Comparison of ENCODE assay signal across 35 cellular contexts in genomic region chr19:16125738-16126495, GRCh38. TPM values are rescaled to one million over a fixed set of nuclear protein-coding genes. Genes with fewer than 3 reads are reported as not detected.
A peak's percentile ranks its signal among the peaks of the same experiment; 100 is the strongest.
DNase-seq lines count a peak whose midpoint lies in the region; ATAC-seq and TF ChIP-seq lines count a peak whose summit lies in the region.
"Had no signal": no experiment of that assay in that cellular context is flagged by ENCODE, and none has a peak within 500 bp of the region (broad histone marks: within the 10 kb centered on the region; RNA-seq: fewer than 3 reads in every experiment).

No MANE protein-coding gene starts in this region.

- ATAC-seq in stimulated activated effector memory CD8-positive, alpha-beta T cell treated with anti-CD3 and anti-CD28 coated beads, Interleukin-12 subunit alpha, Interleukin-12 subunit beta, amount 100 ng/mL, for 72 hours = no peak
- no peak for ATAC-seq in upper lobe of left lung (ENCODE audit: low FRiP score in 2 of 2)
- ATAC-seq: activated CD4-positive, CD25-positive, alpha-beta regulatory T cell treated with anti-CD3 and anti-CD28 coated beads, Interleukin-2, amount 50 U/mL, for 24 hours; GM23338; heart right ventricle; naive thymus-derived CD4-positive, alpha-beta T cell; PC-3 had no signal

- H3K27me3 ChIP-seq in upper lobe of left lung = no peaks in the 10 kb centered on the region
- H3K27me3 ChIP-seq: ascending aorta, cardiac muscle cell, esophagus muscularis mucosa, heart right ventricle had no signal

- peaks cover 67% of the 10 kb centered on the region for H3K36me3 Mint-ChIP-seq in activated T-helper 1 cell treated with anti-CD3 and anti-CD28 coated beads, Interleukin-12 subunit alpha, Interleukin-12 subunit beta, Interleukin-2, Interleukin-4 antibody, amounts not matched to agents 30 ng/mL and 10 ng/mL and 1 ng/mL, durations not matched to agents 14 hours and 24 hours and 36 hours (ENCODE audit: low read depth)
- H3K36me3 Mint-ChIP-seq in stimulated activated effector memory CD8-positive, alpha-beta T cell treated with anti-CD3 and anti-CD28 coated beads, Interleukin-12 subunit alpha, Interleukin-12 subunit beta, amount 100 ng/mL, for 72 hours = peaks cover 100% of the 10 kb centered on the region

- H3K4me3 Mint-ChIP-seq in activated T-helper 1 cell treated with anti-CD3 and anti-CD28 coated beads, Interleukin-12 subunit alpha, Interleukin-12 subunit beta, Interleukin-2, Interleukin-4 antibody, amounts not matched to agents 30 ng/mL and 10 ng/mL and 1 ng/mL, durations not matched to agents 14 hours and 24 hours and 36 hours = no peak overlapping the region
- H3K4me3 Mint-ChIP-seq in stimulated activated effector memory CD8-positive, alpha-beta T cell treated with anti-CD3 and anti-CD28 coated beads, Interleukin-12 subunit alpha, Interleukin-12 subunit beta, amount 100 ng/mL, for 72 hours = no peak overlapping the region
- H3K4me3 Mint-ChIP-seq: activated naive CD8-positive, alpha-beta T cell treated with anti-CD3 and anti-CD28 coated beads, Interleukin-2, amount 10 ng/mL, durations not matched to agents 7 days and 5 days; GM23338; naive thymus-derived CD4-positive, alpha-beta T cell had no signal

- TF ChIP-seq CTCF in fibroblast of mammary gland (conservative IDR thresholded peaks at IDR 0.05; ENCODE audit: control insufficient read depth, insufficient read depth, low read depth, low read length) (no peak), upper lobe of left lung (IDR thresholded peaks at IDR 0.05) (no peak)

- H3K27ac Mint-ChIP-seq in activated T-helper 1 cell treated with anti-CD3 and anti-CD28 coated beads, Interleukin-12 subunit alpha, Interleukin-12 subunit beta, Interleukin-2, Interleukin-4 antibody, amounts not matched to agents 30 ng/mL and 10 ng/mL and 1 ng/mL, durations not matched to agents 14 hours and 24 hours and 36 hours = peak overlapping the region; percentile 29
- peak overlapping the region; percentile 70 for H3K27ac Mint-ChIP-seq in stimulated activated effector memory CD8-positive, alpha-beta T cell treated with anti-CD3 and anti-CD28 coated beads, Interleukin-12 subunit alpha, Interleukin-12 subunit beta, amount 100 ng/mL, for 72 hours
- H3K27ac Mint-ChIP-seq: GM23338 had no signal

- peaks cover 8% of the 10 kb centered on the region for H3K4me1 Mint-ChIP-seq in activated T-helper 1 cell treated with anti-CD3 and anti-CD28 coated beads, Interleukin-12 subunit alpha, Interleukin-12 subunit beta, Interleukin-2, Interleukin-4 antibody, amounts not matched to agents 30 ng/mL and 10 ng/mL and 1 ng/mL, durations not matched to agents 14 hours and 24 hours and 36 hours (ENCODE audit: low read depth)
- peaks cover 7% of the 10 kb centered on the region for H3K4me1 Mint-ChIP-seq in stimulated activated effector memory CD8-positive, alpha-beta T cell treated with anti-CD3 and anti-CD28 coated beads, Interleukin-12 subunit alpha, Interleukin-12 subunit beta, amount 100 ng/mL, for 72 hours
- H3K4me1 Mint-ChIP-seq: GM23338 had no signal

- H3K36me3 ChIP-seq in upper lobe of left lung = peaks cover 55 to 100% (median 98%) of the 10 kb centered on the region in 4 donors

- DNase-seq in HCEC 1CT = peak; percentile 55
- DNase-seq in activated T-helper 1 cell treated with anti-CD3 and anti-CD28 coated beads, Interleukin-12 subunit alpha, Interleukin-12 subunit beta, Interleukin-2, Interleukin-4 antibody, amounts not matched to agents 30 ng/mL and 10 ng/mL and 1 ng/mL, durations not matched to agents 14 hours and 24 hours and 36 hours (ENCODE audit: low spot score) = no peak
- DNase-seq in fibroblast of mammary gland (ENCODE audit: low read depth) = peak; percentile 38
- no peak for DNase-seq in stimulated activated effector memory CD8-positive, alpha-beta T cell treated with anti-CD3 and anti-CD28 coated beads, Interleukin-12 subunit alpha, Interleukin-12 subunit beta, amount 100 ng/mL, for 72 hours (ENCODE audit: low spot score in 2 of 2)
- no peak for DNase-seq in upper lobe of left lung
- DNase-seq in SW 1271 (lab: John Stamatoyannopoulos, UW) = no peak
- DNase-seq in activated CD4-positive, alpha-beta T cell treated with anti-CD3 and anti-CD28 coated beads for 1 hour = no peak
- DNase-seq in NCI-H128 (lab: John Stamatoyannopoulos, UW; ENCODE audit: unreplicated experiment) = no peak
- DNase-seq: activated CD4-positive, alpha-beta T cell treated with anti-CD3 and anti-CD28 coated beads, Interleukin-2, amount 50 U/mL, for 48 hours; activated naive CD8-positive, alpha-beta T cell treated with anti-CD3 and anti-CD28 coated beads, Interleukin-2, amount 10 ng/mL, durations not matched to agents 7 days and 5 days; dermis blood vessel endothelial cell; heart right ventricle; KG1; kidney; MM.1S; naive thymus-derived CD4-positive, alpha-beta T cell; NCI-H1417; NCI-H2029 treated with DMSO at 0.1 percent for 48 hours; NCI-H524 treated with DMSO at 0.1 percent for 48 hours; nucleus accumbens; PC-3; Right ventricle myocardium superior; stimulated activated naive CD4-positive, alpha-beta T cell; T-helper 2 cell had no signal

- H3K4me3 ChIP-seq in fibroblast of mammary gland (ENCODE audit: control insufficient read depth, low read depth, low read length) (no peak overlapping the region), upper lobe of left lung (no peak overlapping the region)
- H3K4me3 ChIP-seq: ascending aorta, cardiac muscle cell, esophagus muscularis mucosa, GM23338, heart right ventricle had no signal

- H3K9me3 ChIP-seq in upper lobe of left lung = no peaks in the 10 kb centered on the region
- H3K9me3 ChIP-seq: ascending aorta, esophagus muscularis mucosa, heart right ventricle had no signal

- no peaks in the 10 kb centered on the region for H3K9me3 Mint-ChIP-seq in activated T-helper 1 cell treated with anti-CD3 and anti-CD28 coated beads, Interleukin-12 subunit alpha, Interleukin-12 subunit beta, Interleukin-2, Interleukin-4 antibody, amounts not matched to agents 30 ng/mL and 10 ng/mL and 1 ng/mL, durations not matched to agents 14 hours and 24 hours and 36 hours
- no peaks in the 10 kb centered on the region for H3K9me3 Mint-ChIP-seq in stimulated activated effector memory CD8-positive, alpha-beta T cell treated with anti-CD3 and anti-CD28 coated beads, Interleukin-12 subunit alpha, Interleukin-12 subunit beta, amount 100 ng/mL, for 72 hours
- H3K9me3 Mint-ChIP-seq: activated naive CD8-positive, alpha-beta T cell treated with anti-CD3 and anti-CD28 coated beads, Interleukin-2, amount 10 ng/mL, durations not matched to agents 7 days and 5 days; GM23338 had no signal

- no peak for TF ChIP-seq EP300 in upper lobe of left lung (IDR thresholded peaks at IDR 0.05)

- WGBS in upper lobe of left lung, 2 donors = 82 to 90% methylated on average over 6 to 10 of the region's 10 CpGs

- intact Hi-C loops in activated T-helper 1 cell treated with anti-CD3 and anti-CD28 coated beads, Interleukin-12 subunit alpha, Interleukin-12 subunit beta, Interleukin-2, Interleukin-4 antibody, amounts not matched to agents 30 ng/mL and 10 ng/mL and 1 ng/mL, durations not matched to agents 14 hours and 24 hours and 36 hours (cut with micrococcal nuclease) = no loop called here

- no peaks in the 10 kb centered on the region for H3K4me1 ChIP-seq in upper lobe of left lung
- H3K4me1 ChIP-seq: ascending aorta, esophagus muscularis mucosa, heart right ventricle had no signal

- H3K27ac ChIP-seq in upper lobe of left lung = no peak overlapping the region
- H3K27ac ChIP-seq: ascending aorta, C4-2B, cardiac muscle cell, esophagus muscularis mucosa, heart right ventricle had no signal

- no peaks in the 10 kb centered on the region for H3K27me3 Mint-ChIP-seq in activated T-helper 1 cell treated with anti-CD3 and anti-CD28 coated beads, Interleukin-12 subunit alpha, Interleukin-12 subunit beta, Interleukin-2, Interleukin-4 antibody, amounts not matched to agents 30 ng/mL and 10 ng/mL and 1 ng/mL, durations not matched to agents 14 hours and 24 hours and 36 hours (ENCODE audit: insufficient read depth)
- H3K27me3 Mint-ChIP-seq: activated naive CD8-positive, alpha-beta T cell treated with anti-CD3 and anti-CD28 coated beads, Interleukin-2, amount 10 ng/mL, durations not matched to agents 7 days and 5 days; naive thymus-derived CD4-positive, alpha-beta T cell had no signal

- TF ChIP-seq POLR2A in upper lobe of left lung (IDR thresholded peaks at IDR 0.05) = no peak

RNA-seq across cellular contexts. Expression of gene RAB8A, which starts 14.2 kb away (rescaled TPM):
- 235 and 248 TPM in 2 replicates for total RNA-seq in activated T-helper 1 cell treated with anti-CD3 and anti-CD28 coated beads, Interleukin-12 subunit alpha, Interleukin-12 subunit beta, Interleukin-2, Interleukin-4 antibody, amounts not matched to agents 30 ng/mL and 10 ng/mL and 1 ng/mL, durations not matched to agents 14 hours and 24 hours and 36 hours
- 100 to 1,000 TPM in 1 of 6 donors, 10 to 100 TPM in 5; 29.3 to 117 (median 60.6) TPM for total RNA-seq in upper lobe of left lung

RNA-seq across cellular contexts. Expression of gene HSH2D, which starts 17.6 kb away (rescaled TPM):
- 32.0 and 35.2 TPM in 2 replicates for total RNA-seq in activated T-helper 1 cell treated with anti-CD3 and anti-CD28 coated beads, Interleukin-12 subunit alpha, Interleukin-12 subunit beta, Interleukin-2, Interleukin-4 antibody, amounts not matched to agents 30 ng/mL and 10 ng/mL and 1 ng/mL, durations not matched to agents 14 hours and 24 hours and 36 hours
- 10 to 100 TPM in 2 of 6 donors, 1 to 10 TPM in 4; 5.9 to 12.6 (median 8.2) TPM for total RNA-seq in upper lobe of left lung
- total RNA-seq: ascending aorta, cardiac muscle cell, dermis blood vessel endothelial cell, HT1080 had no signal

RNA-seq across cellular contexts. Expression of gene CIB3, which starts 47.4 kb away (rescaled TPM):
- total RNA-seq in activated T-helper 1 cell treated with anti-CD3 and anti-CD28 coated beads, Interleukin-12 subunit alpha, Interleukin-12 subunit beta, Interleukin-2, Interleukin-4 antibody, amounts not matched to agents 30 ng/mL and 10 ng/mL and 1 ng/mL, durations not matched to agents 14 hours and 24 hours and 36 hours = not detected in 2 replicates
- not detected for total RNA-seq in upper lobe of left lung
- total RNA-seq: activated naive CD8-positive, alpha-beta T cell treated with anti-CD3 and anti-CD28 coated beads, Interleukin-2, amount 10 ng/mL, durations not matched to agents 7 days and 5 days; ascending aorta; cardiac muscle cell; dermis blood vessel endothelial cell; esophagus muscularis mucosa; frontal cortex; GM23338; heart right ventricle; HT1080; kidney; lower leg skin; naive thymus-derived CD4-positive, alpha-beta T cell; Right ventricle myocardium superior; temporal lobe; urinary bladder had no signal

RNA-seq across cellular contexts. Expression of gene TPM4, which starts 49.6 kb away (rescaled TPM):
- total RNA-seq in activated T-helper 1 cell treated with anti-CD3 and anti-CD28 coated beads, Interleukin-12 subunit alpha, Interleukin-12 subunit beta, Interleukin-2, Interleukin-4 antibody, amounts not matched to agents 30 ng/mL and 10 ng/mL and 1 ng/mL, durations not matched to agents 14 hours and 24 hours and 36 hours = 346 and 351 TPM in 2 replicates
- 100 to 1,000 TPM; 258 to 569 (median 392) TPM for total RNA-seq in upper lobe of left lung

RNA-seq across cellular contexts. Expression of gene FAM32A, which starts 59.3 kb away (rescaled TPM):
- total RNA-seq in activated T-helper 1 cell treated with anti-CD3 and anti-CD28 coated beads, Interleukin-12 subunit alpha, Interleukin-12 subunit beta, Interleukin-2, Interleukin-4 antibody, amounts not matched to agents 30 ng/mL and 10 ng/mL and 1 ng/mL, durations not matched to agents 14 hours and 24 hours and 36 hours = 71.6 and 72.8 TPM in 2 replicates
- total RNA-seq in upper lobe of left lung = 10 to 100 TPM; 47.1 to 84.8 (median 58.5) TPM

Comparison
In these comparisons a context has a peak if more than half of its experiments do, and no peak if none do; other contexts are left out.
1. DNase-seq: peak in HCEC 1CT (single experiment) and fibroblast of mammary gland (single experiment); none in activated T-helper 1 cell treated with anti-CD3 and anti-CD28 coated beads, Interleukin-12 subunit alpha, Interleukin-12 subunit beta, Interleukin-2, Interleukin-4 antibody, amounts not matched to agents 30 ng/mL and 10 ng/mL and 1 ng/mL, durations not matched to agents 14 hours and 24 hours and 36 hours (single experiment), stimulated activated effector memory CD8-positive, alpha-beta T cell treated with anti-CD3 and anti-CD28 coated beads, Interleukin-12 subunit alpha, Interleukin-12 subunit beta, amount 100 ng/mL, for 72 hours (0 of 2), upper lobe of left lung (0 of 2), SW 1271 (0 of 2), activated CD4-positive, alpha-beta T cell treated with anti-CD3 and anti-CD28 coated beads for 1 hour (single experiment) and NCI-H128 (single experiment).